Comparison of ENCODE assay signal across 8 cellular contexts in genomic region chr11:102007567-102008437, GRCh38. TPM values are rescaled to one million over a fixed set of nuclear protein-coding genes. Genes with fewer than 3 reads are reported as not detected.
DNase-seq lines count a peak whose midpoint lies in the region; ATAC-seq, FAIRE-seq and TF ChIP-seq lines count a peak whose summit lies in the region.

No MANE protein-coding gene starts in this region.

- no peak overlapping the region for H3K4me3 Mint-ChIP-seq in CD4-positive, alpha-beta memory T cell
- H3K4me3 Mint-ChIP-seq in activated CD8-positive, alpha-beta memory T cell treated with anti-CD3 and anti-CD28 coated beads, Interleukin-2, amount 10 ng/mL, durations not matched to agents 7 days and 5 days = no peak overlapping the region

- CTCF ChIA-PET in CD4-positive, alpha-beta memory T cell (lab: Charles Lee; ENCODE audit: partially characterized antibody) = interaction anchor here (0.7 to 4.2 kb wide), 16 partner anchors 9 to 657 kb away, joined by 3 to 123 read pairs (median 4); partner anchors contain the start of gene CEP126
- CTCF ChIA-PET in activated CD8-positive, alpha-beta memory T cell treated with anti-CD3 and anti-CD28 coated beads, Interleukin-2, amount 10 ng/mL, durations not matched to agents 7 days and 5 days (lab: Charles Lee) = interaction anchor here (0.6 to 5.0 kb wide), 17 partner anchors 9 to 551 kb away, joined by 3 to 57 read pairs (median 4); partner anchors contain the start of gene CEP126

- TF ChIP-seq POLR2A in right lobe of liver (IDR thresholded peaks at IDR 0.05) = no peak

- H3K4me3 ChIP-seq in CD4-positive, alpha-beta memory T cell (ENCODE audit: low read length in 2 of 2) = no peak overlapping the region
- H3K4me3 ChIP-seq in bronchial epithelial cell (ENCODE audit: low read depth, low read length) (no peak overlapping the region), right lobe of liver (no peak overlapping the region)

- intact Hi-C loops in CD4-positive, alpha-beta memory T cell (cut with micrococcal nuclease) = loop anchor here (1.0 kb wide), 1 partner anchor 148 kb away; no protein-coding TSS in a partner anchor
- intact Hi-C loops in right lobe of liver (cut with DNase I) = loop anchor here (5.0 to 10.0 kb wide), 2 partner anchors 143 to 146 kb away; no protein-coding TSS in a partner anchor

- no peaks in the 10 kb centered on the region for H3K36me3 Mint-ChIP-seq in CD4-positive, alpha-beta memory T cell
- H3K36me3 Mint-ChIP-seq in activated CD8-positive, alpha-beta memory T cell treated with anti-CD3 and anti-CD28 coated beads, Interleukin-2, amount 10 ng/mL, durations not matched to agents 7 days and 5 days = no peaks in the 10 kb centered on the region

- no peaks in the 10 kb centered on the region for H3K36me3 ChIP-seq in CD4-positive, alpha-beta memory T cell (ENCODE audit: insufficient read depth, low read length)
- H3K36me3 ChIP-seq in bronchial epithelial cell (ENCODE audit: control insufficient read depth, insufficient read depth, low read length) = no peaks in the 10 kb centered on the region
- H3K36me3 ChIP-seq in right lobe of liver = no peaks in the 10 kb centered on the region

- WGBS in right lobe of liver (ENCODE audit: insufficient coverage, low coverage, low lambda C conversion rate, missing lambda C conversion rate) = 23% methylated on average over 4 of the region's 4 CpGs

- H3K4me1 ChIP-seq in CD4-positive, alpha-beta memory T cell (ENCODE audit: insufficient read depth, low read length) = peaks cover 4% of the 10 kb centered on the region
- H3K4me1 ChIP-seq in right lobe of liver = peaks cover 0 to 7% (median 3%) of the 10 kb centered on the region in 4 donors

- TF ChIP-seq CTCF in bronchial epithelial cell (IDR thresholded peaks at IDR 0.05; ENCODE audit: insufficient read depth, low read length, severe bottlenecking) (peak; percentile 25), right lobe of liver (IDR thresholded peaks at IDR 0.05) (peak; percentile 59 to 71 (median 66))

- peaks cover 5% of the 10 kb centered on the region for H3K27me3 ChIP-seq in CD4-positive, alpha-beta memory T cell (ENCODE audit: insufficient read depth, low read length)
- H3K27me3 ChIP-seq in bronchial epithelial cell (ENCODE audit: control insufficient read depth, insufficient read depth, low read length) (no peaks in the 10 kb centered on the region), right lobe of liver (no peaks in the 10 kb centered on the region)

- H3K27ac Mint-ChIP-seq in CD4-positive, alpha-beta memory T cell = no peak overlapping the region
- H3K27ac Mint-ChIP-seq in activated CD8-positive, alpha-beta memory T cell treated with anti-CD3 and anti-CD28 coated beads, Interleukin-2, amount 10 ng/mL, durations not matched to agents 7 days and 5 days = no peak overlapping the region

- DNase-seq in CD4-positive, alpha-beta memory T cell = peak in 4 of 5 donors; percentile 34 to 48 (median 38)
- DNase-seq in NCI-H69 (lab: John Stamatoyannopoulos, UW) (peak; percentile 50), bronchial epithelial cell (ENCODE audit: low read depth) (peak; percentile 95), right lobe of liver (no peak), activated gamma-delta T cell (lab: John Stamatoyannopoulos, UW) (no peak)
- no peak for DNase-seq in activated CD8-positive, alpha-beta memory T cell treated with anti-CD3 and anti-CD28 coated beads, Interleukin-2, amount 10 ng/mL, durations not matched to agents 7 days and 5 days

- no peaks in the 10 kb centered on the region for H3K9me3 ChIP-seq in CD4-positive, alpha-beta memory T cell (ENCODE audit: control insufficient read depth in 1 of 2, low read length in 2 of 2)
- no peaks in the 10 kb centered on the region for H3K9me3 ChIP-seq in right lobe of liver

- ATAC-seq in GM19043 (IDR thresholded peaks at IDR 0.05; ENCODE audit: low read depth, unreplicated experiment) (peak; percentile 80), HG03460 (IDR thresholded peaks at IDR 0.05; ENCODE audit: unreplicated experiment) (peak; percentile 75), right lobe of liver (peak; percentile 81 to 89 (median 84))
- ATAC-seq in activated CD8-positive, alpha-beta memory T cell treated with anti-CD3 and anti-CD28 coated beads, Interleukin-2, amount 10 ng/mL, durations not matched to agents 7 days and 5 days = no peak

- peaks cover 2 to 7% (median 5%) of the 10 kb centered on the region in 4 donors for H3K4me1 Mint-ChIP-seq in CD4-positive, alpha-beta memory T cell
- peaks cover 6% of the 10 kb centered on the region for H3K4me1 Mint-ChIP-seq in activated CD8-positive, alpha-beta memory T cell treated with anti-CD3 and anti-CD28 coated beads, Interleukin-2, amount 10 ng/mL, durations not matched to agents 7 days and 5 days

- POLR2A ChIA-PET in CD4-positive, alpha-beta memory T cell (lab: Charles Lee; ENCODE audit: partially characterized antibody) = no interaction called here

- no peaks in the 10 kb centered on the region for H3K9me3 Mint-ChIP-seq in CD4-positive, alpha-beta memory T cell
- no peaks in the 10 kb centered on the region for H3K9me3 Mint-ChIP-seq in activated CD8-positive, alpha-beta memory T cell treated with anti-CD3 and anti-CD28 coated beads, Interleukin-2, amount 10 ng/mL, durations not matched to agents 7 days and 5 days (ENCODE audit: low read depth)

- H3K27me3 Mint-ChIP-seq in CD4-positive, alpha-beta memory T cell = peaks cover 0 to 9% of the 10 kb centered on the region in 2 donors
- peaks cover 26% of the 10 kb centered on the region for H3K27me3 Mint-ChIP-seq in activated CD8-positive, alpha-beta memory T cell treated with anti-CD3 and anti-CD28 coated beads, Interleukin-2, amount 10 ng/mL, durations not matched to agents 7 days and 5 days

- no peak overlapping the region for H3K27ac ChIP-seq in CD4-positive, alpha-beta memory T cell (ENCODE audit: low read depth, low read length)
- H3K27ac ChIP-seq in right lobe of liver = peak overlapping the region in 1 of 3 donors; percentile 29

- FAIRE-seq in bronchial epithelial cell (lab: Jason Lieb, UNC) = no peak

RNA-seq across cellular contexts. Expression of gene CFAP300, which starts 39.4 kb away (rescaled TPM):
- not detected for total RNA-seq in CD4-positive, alpha-beta memory T cell
- not detected for polyA plus RNA-seq in CD4-positive, alpha-beta memory T cell
- total RNA-seq in bronchial epithelial cell (4.7 and 8.7 TPM in 2 replicates), right lobe of liver (not detected)
- total RNA-seq in activated CD8-positive, alpha-beta memory T cell treated with anti-CD3 and anti-CD28 coated beads, Interleukin-2, amount 10 ng/mL, durations not matched to agents 7 days and 5 days = not detected

Comparison
In these comparisons a context has a peak if more than half of its experiments do, and no peak if none do; other contexts are left out.
1. DNase-seq: peak in CD4-positive, alpha-beta memory T cell (4 of 5), NCI-H69 (single experiment) and bronchial epithelial cell (single experiment); none in right lobe of liver (0 of 3), activated CD8-positive, alpha-beta memory T cell treated with anti-CD3 and anti-CD28 coated beads, Interleukin-2, amount 10 ng/mL, durations not matched to agents 7 days and 5 days (single experiment) and activated gamma-delta T cell (single experiment).